In genomic region chr11:69635210-69635609, GRCh38 we compare ENCODE assay signal across 23 cellular contexts.
"Had no signal": no experiment of that assay in that cellular context is flagged by ENCODE, and none has a peak within 500 bp of the region (broad histone marks: within the 10 kb centered on the region; RNA-seq: fewer than 3 reads in every experiment).

No MANE protein-coding gene starts in this region.

- H3K9me3 Mint-ChIP-seq: type B pancreatic cell had no signal

- H3K9me3 ChIP-seq: mucosa of descending colon, ovary, right atrium auricular region, sigmoid colon, suprapubic skin, thyroid gland had no signal

- H3K36me3 ChIP-seq: heart left ventricle, ovary, right atrium auricular region, sigmoid colon, suprapubic skin, thyroid gland had no signal

- ATAC-seq: esophagus mucosa; mucosa of descending colon; naive thymus-derived CD8-positive, alpha-beta T cell had no signal

- DNase-seq: dorsolateral prefrontal cortex; effector CD8-positive, alpha-beta T cell; hippocampal formation; kidney glomerular epithelial cell; mammary epithelial cell; naive thymus-derived CD8-positive, alpha-beta T cell; ovary; stimulated activated CD4-positive, alpha-beta T cell treated with anti-CD3 and anti-CD28 coated beads, Interleukin-2, amount 100 ng/mL, for 48 hours; stimulated activated naive CD4-positive, alpha-beta T cell treated with Interleukin-2 at 50 U/mL for 16 hours; thyroid gland had no signal

- FAIRE-seq: endometrium, frontal cortex, islet of Langerhans, urothelium cell line had no signal

- H3K27me3 ChIP-seq: right atrium auricular region, thyroid gland had no signal

- H3K4me3 ChIP-seq: coronary artery, mucosa of descending colon, ovary, right atrium auricular region, sigmoid colon, skin epidermis, suprapubic skin had no signal

- H3K27ac ChIP-seq: dorsolateral prefrontal cortex, ovary, sigmoid colon, skin epidermis, suprapubic skin, thyroid gland had no signal

- H3K36me3 Mint-ChIP-seq: naive thymus-derived CD8-positive, alpha-beta T cell; type B pancreatic cell had no signal
